Comparison of ENCODE assay signal across 1 cellular context in genomic region chr12:124913474-124914391, GRCh38.
TF ChIP-seq lines count a peak whose summit lies in the region.

No MANE protein-coding gene starts in this region.

TF ChIP-seq in K562, 482 proteins besides CTCF, POLR2A, EP300 and RAD21 (continued from another document and continues in another):
- TF ChIP-seq ARID3B (CRISPR knock-in tag; IDR thresholded peaks at IDR 0.05; ENCODE audit: borderline replicate concordance) (no peak), MECOM (CRISPR knock-in tag; IDR thresholded peaks at IDR 0.05) (no peak), TAF9B (IDR thresholded peaks at IDR 0.05; ENCODE audit: partially characterized antibody) (no peak), E2F6 (IDR thresholded peaks at IDR 0.05; ENCODE audit: borderline replicate concordance in 1 of 2, extremely low read depth in 1 of 2, insufficient read depth in 1 of 2, insufficient read length in 1 of 2, low read depth in 1 of 2, low read length in 1 of 2, poor library complexity in 1 of 2, severe bottlenecking in 1 of 2) (peak; percentile 58 to 75), HMG20B (CRISPR knock-in tag; IDR thresholded peaks at IDR 0.05) (no peak), ZNF655 (CRISPR knock-in tag; IDR thresholded peaks at IDR 0.05) (no peak), ZNF232 (CRISPR knock-in tag; IDR thresholded peaks at IDR 0.05) (no peak), CTBP1 (IDR thresholded peaks at IDR 0.05; ENCODE audit: borderline replicate concordance) (no peak; the same call in 1 of the 2 replicates), MLLT1 (IDR thresholded peaks at IDR 0.05) (peak in 1 of 2 experiments; percentile 96; a peak in 1 of 4 replicates), RBM22 (IDR thresholded peaks at IDR 0.05; ENCODE audit: low read depth, low read length, poor library complexity, severe bottlenecking) (peak; percentile 100), RBM25 (IDR thresholded peaks at IDR 0.05; ENCODE audit: low read depth, low read length, severe bottlenecking) (no peak), HMBOX1 (IDR thresholded peaks at IDR 0.05) (no peak), MITF (IDR thresholded peaks at IDR 0.05) (no peak), GTF2E2 (tag; IDR thresholded peaks at IDR 0.05) (no peak), HDAC1 (IDR thresholded peaks at IDR 0.05) (peak in 1 of 2 experiments; percentile 54; a peak in 1 of 4 replicates), CREBBP (IDR thresholded peaks at IDR 0.05; ENCODE audit: low read depth, low read length) (no peak), SRF (CRISPR knock-in tag; IDR thresholded peaks at IDR 0.05) (peak in 1 of 2 experiments; percentile 71; a peak in 1 of 4 replicates), NR1H2 (CRISPR knock-in tag; IDR thresholded peaks at IDR 0.05) (no peak), ZC3H8 (IDR thresholded peaks at IDR 0.05) (no peak), ZNF280A (IDR thresholded peaks at IDR 0.05; ENCODE audit: low read depth, partially characterized antibody) (no peak), SNAPC5 (CRISPR knock-in tag; IDR thresholded peaks at IDR 0.05) (no peak), JUNB (CRISPR knock-in tag; conservative IDR thresholded peaks at IDR 0.05) (peak; percentile 48; the same call in 1 of the 2 replicates), FOSL1 (tag; conservative IDR thresholded peaks at IDR 0.05) (no peak), OTX1 (CRISPR knock-in tag; IDR thresholded peaks at IDR 0.05) (no peak), SIX5 (IDR thresholded peaks at IDR 0.05; ENCODE audit: borderline replicate concordance in 1 of 2, insufficient read depth in 1 of 2, low read depth in 1 of 2, low read length in 2 of 2) (no peak), SRSF1 (IDR thresholded peaks at IDR 0.05; ENCODE audit: low read depth, low read length) (no peak), E2F4 (CRISPR knock-in tag; IDR thresholded peaks at IDR 0.05; ENCODE audit: low read depth) (peak; percentile 74; the same call in 1 of the 2 replicates), CBX5 (IDR thresholded peaks at IDR 0.05; ENCODE audit: borderline replicate concordance, low read depth) (peak; percentile 24; the same call in 1 of the 2 replicates), SRSF3 (IDR thresholded peaks at IDR 0.05; ENCODE audit: insufficient read depth, low read length) (no peak), MYC (IDR thresholded peaks at IDR 0.05; ENCODE audit: low read depth, low read length) (peak; percentile 40; the same call in 1 of the 2 replicates), MYC (CRISPR knock-in tag; IDR thresholded peaks at IDR 0.05; ENCODE audit: borderline replicate concordance, low read depth) (no peak; the same call in 1 of the 2 replicates), GABPB2 (CRISPR knock-in tag; conservative IDR thresholded peaks at IDR 0.05) (peak; percentile 73; the same call in 1 of the 2 replicates), ZNF143 (CRISPR knock-in tag; IDR thresholded peaks at IDR 0.05) (no peak), PBX2 (CRISPR knock-in tag; IDR thresholded peaks at IDR 0.05; ENCODE audit: low read depth) (no peak), PBX2 (tag; conservative IDR thresholded peaks at IDR 0.05; ENCODE audit: low read depth) (no peak), ZNF184 (CRISPR knock-in tag; IDR thresholded peaks at IDR 0.05) (no peak), TAF1 (IDR thresholded peaks at IDR 0.05; ENCODE audit: control insufficient read depth, extremely low read depth, insufficient read depth, low read length, severe bottlenecking) (no peak), ZNF589 (CRISPR knock-in tag; IDR thresholded peaks at IDR 0.05; ENCODE audit: low read depth) (no peak; the same call in 1 of the 2 replicates), ZBED1 (IDR thresholded peaks at IDR 0.05) (no peak; the same call in 1 of the 2 replicates), AFF4 (CRISPR knock-in tag; IDR thresholded peaks at IDR 0.05) (no peak), MIER1 (IDR thresholded peaks at IDR 0.05; ENCODE audit: low read depth) (no peak), BRD9 (IDR thresholded peaks at IDR 0.05; ENCODE audit: low read depth, partially characterized antibody) (peak; percentile 47), SMARCA4 (IDR thresholded peaks at IDR 0.05) (no peak), MLX (CRISPR knock-in tag; conservative IDR thresholded peaks at IDR 0.05) (no peak), FOXK1 (CRISPR knock-in tag; IDR thresholded peaks at IDR 0.05; ENCODE audit: borderline replicate concordance) (no peak), ZNF436 (CRISPR knock-in tag; IDR thresholded peaks at IDR 0.05) (peak; percentile 5; the same call in 1 of the 2 replicates), HLTF (IDR thresholded peaks at IDR 0.05) (no peak), ZNF347 (CRISPR knock-in tag; IDR thresholded peaks at IDR 0.05; ENCODE audit: low read depth) (no peak)
